8 cellular contexts compared by ENCODE assay signal in the genomic region with DNA sequence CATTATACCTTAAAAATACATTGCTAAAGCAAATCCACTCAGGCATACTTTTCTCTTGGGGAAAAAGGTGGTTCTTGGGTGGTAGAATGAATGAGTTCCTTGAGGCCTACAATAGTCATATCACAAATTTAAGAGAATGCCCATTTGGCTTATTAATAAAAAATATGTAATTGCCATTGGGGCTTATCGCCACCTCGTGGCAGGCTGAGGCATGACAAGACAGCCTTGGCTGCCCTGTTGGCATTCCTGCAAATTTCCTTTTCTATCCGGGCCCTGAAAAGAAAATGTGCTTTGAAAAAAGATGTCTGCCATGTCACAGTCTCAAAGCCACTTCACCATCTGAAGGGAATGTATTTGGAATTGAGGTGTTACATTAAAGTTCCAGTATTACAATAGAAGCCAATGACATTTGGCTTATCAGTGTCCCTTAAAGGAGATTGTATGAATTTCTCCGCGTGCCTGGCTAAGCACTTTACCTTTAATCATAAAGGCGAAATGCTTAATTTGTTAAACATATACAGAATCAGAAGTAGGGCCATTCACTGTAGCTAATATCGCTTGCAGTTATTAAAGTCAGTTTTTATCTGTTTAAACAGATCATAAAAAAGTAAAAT.
DNase-seq lines count a peak whose midpoint lies in the region; ATAC-seq and TF ChIP-seq lines count a peak whose summit lies in the region.

No MANE protein-coding gene starts in this region.

- H3K4me1 ChIP-seq in ovary (ENCODE audit: insufficient read depth), result no peaks in the 10 kb centered on the region

- peak; percentile 99 for TF ChIP-seq CTCF in activated CD8-positive, alpha-beta T cell treated with anti-CD3 and anti-CD28 coated beads for 36 hours (IDR thresholded peaks at IDR 0.05)
- TF ChIP-seq CTCF in fibroblast of pulmonary artery (IDR thresholded peaks at IDR 0.05; ENCODE audit: low read length, missing control alignments) (peak; percentile 97), ovary (IDR thresholded peaks at IDR 0.05) (peak in 2 of 3 donors; percentile 17 to 18)

- no peaks in the 10 kb centered on the region for H3K36me3 ChIP-seq in ovary

- no peak for TF ChIP-seq EP300 in ovary (IDR thresholded peaks at IDR 0.05)

- peaks cover 3% of the 10 kb centered on the region for H3K9me3 Mint-ChIP-seq in activated CD8-positive, alpha-beta T cell treated with anti-CD3 and anti-CD28 coated beads for 36 hours

- POLR2A ChIA-PET in activated CD8-positive, alpha-beta T cell treated with anti-CD3 and anti-CD28 coated beads for 36 hours (lab: Charles Lee), result no interaction called here

- no peaks in the 10 kb centered on the region for H3K27me3 ChIP-seq in ovary

- TF ChIP-seq POLR2A in ovary (IDR thresholded peaks at IDR 0.05), result no peak

- H3K27me3 Mint-ChIP-seq in activated CD8-positive, alpha-beta T cell treated with anti-CD3 and anti-CD28 coated beads for 36 hours, result no peaks in the 10 kb centered on the region

- 56 to 60% (median 56%) methylated on average over 7 of the region's 7 CpGs for WGBS in ovary, 3 donors

- intact Hi-C loops in activated CD8-positive, alpha-beta T cell treated with anti-CD3 and anti-CD28 coated beads for 36 hours (cut with micrococcal nuclease), result loop anchor here (5.0 to 10.0 kb wide), 2 partner anchors 68 to 135 kb away; no protein-coding TSS in a partner anchor
- intact Hi-C loops in ovary (cut with DNase I), result no loop called here

- H3K27ac Mint-ChIP-seq in activated CD8-positive, alpha-beta T cell treated with anti-CD3 and anti-CD28 coated beads for 36 hours, result no peak overlapping the region

- no peaks in the 10 kb centered on the region for H3K9me3 ChIP-seq in ovary

- no peak for ATAC-seq in activated CD8-positive, alpha-beta T cell treated with anti-CD3 and anti-CD28 coated beads for 36 hours
- ATAC-seq in HG03175 (IDR thresholded peaks at IDR 0.05; ENCODE audit: unreplicated experiment), result no peak
- no peak for ATAC-seq in HG02870 (IDR thresholded peaks at IDR 0.05; ENCODE audit: unreplicated experiment)

- H3K36me3 Mint-ChIP-seq in activated CD8-positive, alpha-beta T cell treated with anti-CD3 and anti-CD28 coated beads for 36 hours (ENCODE audit: low read depth), result no peaks in the 10 kb centered on the region

- no peak overlapping the region for H3K4me3 Mint-ChIP-seq in activated CD8-positive, alpha-beta T cell treated with anti-CD3 and anti-CD28 coated beads for 36 hours

- peaks cover 7% of the 10 kb centered on the region for H3K4me1 Mint-ChIP-seq in activated CD8-positive, alpha-beta T cell treated with anti-CD3 and anti-CD28 coated beads for 36 hours (ENCODE audit: low read depth)

- H3K27ac ChIP-seq in ovary, result no peak overlapping the region

- CTCF ChIA-PET in activated CD8-positive, alpha-beta T cell treated with anti-CD3 and anti-CD28 coated beads for 36 hours (lab: Charles Lee), result interaction anchor here (0.6 to 2.2 kb wide), 11 partner anchors 10 to 137 kb away, joined by 3 to 21 read pairs (median 3); no protein-coding TSS in a partner anchor

- no peak overlapping the region for H3K4me3 ChIP-seq in Jurkat, Clone E6-1 (ENCODE audit: low read length)
- H3K4me3 ChIP-seq in fibroblast of pulmonary artery (replicated peaks; ENCODE audit: low read depth, low read length) (no peak overlapping the region), ovary (no peak overlapping the region)

- peak; percentile 17 for DNase-seq in ELF-1 (ENCODE audit: low read depth, low spot score)
- peak; percentile 2 for DNase-seq in Jurkat, Clone E6-1 (ENCODE audit: low read depth, low spot score)
- DNase-seq in activated CD8-positive, alpha-beta T cell treated with anti-CD3 and anti-CD28 coated beads for 36 hours, result peak; percentile 42
- peak; percentile 42 for DNase-seq in fibroblast of pulmonary artery (ENCODE audit: low read depth)
- DNase-seq in ovary, result peak in 2 of 5 donors; percentile 16 to 46
- DNase-seq in NOMO-1 (lab: John Stamatoyannopoulos, UW; ENCODE audit: unreplicated experiment in 2 of 2), result no peak

Comparison
In these comparisons a context has a peak if more than half of its experiments do, and no peak if none do; other contexts are left out.
1. DNase-seq: peak in ELF-1 (single experiment), Jurkat, Clone E6-1 (single experiment), activated CD8-positive, alpha-beta T cell treated with anti-CD3 and anti-CD28 coated beads for 36 hours (single experiment) and fibroblast of pulmonary artery (single experiment); none in NOMO-1 (0 of 2).
2. CTCF ChIP-seq: peak in every context shown above with its lines; median percentile 99 in activated CD8-positive, alpha-beta T cell treated with anti-CD3 and anti-CD28 coated beads for 36 hours; 97 in fibroblast of pulmonary artery; 18 in ovary.